ENCODE assay signal across 8 cellular contexts in genomic region chr4:111847256-111848108, GRCh38.
DNase-seq lines count a peak whose midpoint lies in the region; ATAC-seq and TF ChIP-seq lines count a peak whose summit lies in the region.

No MANE protein-coding gene starts in this region.

- H3K4me1 Mint-ChIP-seq in nephron progenitor cell = peaks cover 34% of the 10 kb centered on the region

- H3K4me3 ChIP-seq in GM12875 (ENCODE audit: low read depth, low read length) = no peak overlapping the region
- H3K4me3 ChIP-seq in Jurkat, Clone E6-1 (ENCODE audit: low read length) = no peak overlapping the region
- H3K4me3 ChIP-seq in adipocyte (ENCODE audit: low read length) = no peak overlapping the region
- H3K4me3 ChIP-seq in H7 (ENCODE audit: insufficient read depth, low read depth, low read length) = no peak overlapping the region

- H3K27me3 Mint-ChIP-seq in nephron progenitor cell (ENCODE audit: low read depth, poor library complexity) = no peaks in the 10 kb centered on the region

- H3K4me3 Mint-ChIP-seq in nephron progenitor cell = no peak overlapping the region

- peak overlapping the region; percentile 47 for H3K27ac Mint-ChIP-seq in nephron progenitor cell

- DNase-seq in Jurkat, Clone E6-1 (ENCODE audit: low read depth, low spot score) = peak; percentile 90
- peak; percentile 13 for DNase-seq in adipocyte (ENCODE audit: low read depth)
- no peak for DNase-seq in nephron progenitor cell
- no peak for DNase-seq in H7
- DNase-seq in NCI-H1436 treated with DMSO at 0.1 percent for 48 hours (lab: John Stamatoyannopoulos, UW) = no peak

- H3K9me3 Mint-ChIP-seq in nephron progenitor cell = peaks cover 18% of the 10 kb centered on the region

- H3K36me3 Mint-ChIP-seq in nephron progenitor cell (ENCODE audit: low read depth) = peaks cover 5% of the 10 kb centered on the region

- H3K36me3 ChIP-seq in adipocyte (ENCODE audit: control insufficient read depth, insufficient read depth, low read length, severe bottlenecking) (no peaks in the 10 kb centered on the region), H7 (replicated peaks; ENCODE audit: control insufficient read depth, insufficient read depth, low read length) (no peaks in the 10 kb centered on the region)

- no peaks in the 10 kb centered on the region for H3K4me1 ChIP-seq in adipocyte (ENCODE audit: control insufficient read depth, insufficient read depth, low read length)

- no peaks in the 10 kb centered on the region for H3K27me3 ChIP-seq in adipocyte (replicated peaks; ENCODE audit: control insufficient read depth, insufficient read depth, low read length)
- H3K27me3 ChIP-seq in H7 (ENCODE audit: control insufficient read depth, insufficient read depth, low read length) = no peaks in the 10 kb centered on the region

- TF ChIP-seq CTCF in GM12875 (IDR thresholded peaks at IDR 0.05; ENCODE audit: borderline replicate concordance, insufficient read depth, low read depth, low read length) (peak; percentile 28; the same call in 1 of the 2 replicates), nephron progenitor cell (IDR thresholded peaks at IDR 0.05) (peak; percentile 51)

- ATAC-seq in GM18858 (IDR thresholded peaks at IDR 0.05; ENCODE audit: unreplicated experiment) (no peak), GM19467 (IDR thresholded peaks at IDR 0.05; ENCODE audit: unreplicated experiment) (no peak)

- H3K9me3 ChIP-seq in adipocyte (ENCODE audit: control insufficient read depth, low read length) = no peaks in the 10 kb centered on the region

- H3K9ac ChIP-seq in adipocyte (ENCODE audit: low read length) = no peak overlapping the region

Comparison
In these comparisons a context has a peak if more than half of its experiments do, and no peak if none do; other contexts are left out.
1. DNase-seq: peak in Jurkat, Clone E6-1 (single experiment) and adipocyte (single experiment); none in nephron progenitor cell (single experiment), H7 (single experiment) and NCI-H1436 treated with DMSO at 0.1 percent for 48 hours (single experiment).